Comparison of ENCODE assay signal across 1 cellular context in the genomic region with DNA sequence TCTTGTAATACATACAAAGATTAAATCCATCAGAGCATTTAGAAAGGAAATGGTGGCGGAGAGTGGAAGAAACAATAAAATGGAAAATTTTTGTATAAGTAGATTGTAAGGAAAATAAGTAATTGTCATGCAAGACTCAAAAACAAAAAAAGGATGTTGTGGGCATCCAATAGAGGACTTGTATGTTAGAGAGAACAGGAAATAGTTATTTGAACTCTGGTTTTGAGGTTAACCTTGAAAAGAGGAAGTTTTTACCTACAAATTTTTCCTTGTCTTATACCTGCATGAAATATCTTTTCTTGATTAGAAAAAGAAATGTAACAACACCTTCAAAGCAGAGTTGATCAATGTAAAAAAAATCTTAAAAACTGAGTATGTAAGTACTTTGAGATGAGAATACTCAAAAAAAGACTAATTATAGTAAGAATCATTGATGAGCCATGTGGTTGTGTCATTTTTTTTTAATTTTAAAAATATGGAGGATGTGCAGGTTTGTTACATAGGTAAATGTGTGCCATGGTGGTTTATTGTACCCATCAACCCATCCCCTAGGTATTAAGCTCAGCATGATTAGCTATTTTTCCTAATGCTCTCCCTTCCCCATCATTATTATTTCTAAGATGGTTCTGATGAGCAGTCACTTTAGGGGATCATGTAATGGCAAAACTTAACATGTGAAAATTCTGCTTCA.
TF ChIP-seq lines count a peak whose summit lies in the region.

No MANE protein-coding gene starts in this region.

TF ChIP-seq in GM12878, 131 proteins besides CTCF, POLR2A, EP300 and RAD21 (continued from another document):
- TF ChIP-seq, protein P1, sequence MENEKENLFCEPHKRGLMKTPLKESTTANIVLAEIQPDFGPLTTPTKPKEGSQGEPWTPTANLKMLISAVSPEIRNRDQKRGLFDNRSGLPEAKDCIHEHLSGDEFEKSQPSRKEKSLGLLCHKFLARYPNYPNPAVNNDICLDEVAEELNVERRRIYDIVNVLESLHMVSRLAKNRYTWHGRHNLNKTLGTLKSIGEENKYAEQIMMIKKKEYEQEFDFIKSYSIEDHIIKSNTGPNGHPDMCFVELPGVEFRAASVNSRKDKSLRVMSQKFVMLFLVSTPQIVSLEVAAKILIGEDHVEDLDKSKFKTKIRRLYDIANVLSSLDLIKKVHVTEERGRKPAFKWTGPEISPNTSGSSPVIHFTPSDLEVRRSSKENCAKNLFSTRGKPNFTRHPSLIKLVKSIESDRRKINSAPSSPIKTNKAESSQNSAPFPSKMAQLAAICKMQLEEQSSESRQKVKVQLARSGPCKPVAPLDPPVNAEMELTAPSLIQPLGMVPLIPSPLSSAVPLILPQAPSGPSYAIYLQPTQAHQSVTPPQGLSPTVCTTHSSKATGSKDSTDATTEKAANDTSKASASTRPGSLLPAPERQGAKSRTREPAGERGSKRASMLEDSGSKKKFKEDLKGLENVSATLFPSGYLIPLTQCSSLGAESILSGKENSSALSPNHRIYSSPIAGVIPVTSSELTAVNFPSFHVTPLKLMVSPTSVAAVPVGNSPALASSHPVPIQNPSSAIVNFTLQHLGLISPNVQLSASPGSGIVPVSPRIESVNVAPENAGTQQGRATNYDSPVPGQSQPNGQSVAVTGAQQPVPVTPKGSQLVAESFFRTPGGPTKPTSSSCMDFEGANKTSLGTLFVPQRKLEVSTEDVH (IDR thresholded peaks at IDR 0.05; ENCODE audit: low read depth, partially characterized antibody): no peak
- TF ChIP-seq, protein P2, sequence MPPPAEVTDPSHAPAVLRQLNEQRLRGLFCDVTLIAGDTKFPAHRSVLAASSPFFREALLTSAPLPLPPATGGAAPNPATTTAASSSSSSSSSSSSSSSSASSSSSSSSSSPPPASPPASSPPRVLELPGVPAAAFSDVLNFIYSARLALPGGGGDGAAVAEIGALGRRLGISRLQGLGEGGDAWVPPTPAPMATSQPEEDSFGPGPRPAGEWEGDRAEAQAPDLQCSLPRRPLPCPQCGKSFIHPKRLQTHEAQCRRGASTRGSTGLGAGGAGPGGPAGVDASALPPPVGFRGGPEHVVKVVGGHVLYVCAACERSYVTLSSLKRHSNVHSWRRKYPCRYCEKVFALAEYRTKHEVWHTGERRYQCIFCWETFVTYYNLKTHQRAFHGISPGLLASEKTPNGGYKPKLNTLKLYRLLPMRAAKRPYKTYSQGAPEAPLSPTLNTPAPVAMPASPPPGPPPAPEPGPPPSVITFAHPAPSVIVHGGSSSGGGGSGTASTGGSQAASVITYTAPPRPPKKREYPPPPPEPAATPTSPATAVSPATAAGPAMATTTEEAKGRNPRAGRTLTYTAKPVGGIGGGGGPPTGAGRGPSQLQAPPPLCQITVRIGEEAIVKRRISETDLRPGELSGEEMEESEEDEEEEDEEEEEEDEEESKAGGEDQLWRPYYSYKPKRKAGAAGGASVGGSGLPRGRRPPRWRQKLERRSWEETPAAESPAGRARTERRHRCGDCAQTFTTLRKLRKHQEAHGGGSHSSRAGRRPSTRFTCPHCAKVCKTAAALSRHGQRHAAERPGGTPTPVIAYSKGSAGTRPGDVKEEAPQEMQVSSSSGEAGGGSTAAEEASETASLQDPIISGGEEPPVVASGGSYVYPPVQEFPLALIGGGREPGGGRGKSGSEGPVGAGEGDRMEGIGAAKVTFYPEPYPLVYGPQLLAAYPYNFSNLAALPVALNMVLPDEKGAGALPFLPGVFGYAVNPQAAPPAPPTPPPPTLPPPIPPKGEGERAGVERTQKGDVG (CRISPR knock-in tag; IDR thresholded peaks at IDR 0.05): no peak
- TF ChIP-seq, protein P3, sequence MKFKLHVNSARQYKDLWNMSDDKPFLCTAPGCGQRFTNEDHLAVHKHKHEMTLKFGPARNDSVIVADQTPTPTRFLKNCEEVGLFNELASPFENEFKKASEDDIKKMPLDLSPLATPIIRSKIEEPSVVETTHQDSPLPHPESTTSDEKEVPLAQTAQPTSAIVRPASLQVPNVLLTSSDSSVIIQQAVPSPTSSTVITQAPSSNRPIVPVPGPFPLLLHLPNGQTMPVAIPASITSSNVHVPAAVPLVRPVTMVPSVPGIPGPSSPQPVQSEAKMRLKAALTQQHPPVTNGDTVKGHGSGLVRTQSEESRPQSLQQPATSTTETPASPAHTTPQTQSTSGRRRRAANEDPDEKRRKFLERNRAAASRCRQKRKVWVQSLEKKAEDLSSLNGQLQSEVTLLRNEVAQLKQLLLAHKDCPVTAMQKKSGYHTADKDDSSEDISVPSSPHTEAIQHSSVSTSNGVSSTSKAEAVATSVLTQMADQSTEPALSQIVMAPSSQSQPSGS (IDR thresholded peaks at IDR 0.05; ENCODE audit: low read length): no peak
- TF ChIP-seq YY1 (IDR thresholded peaks at IDR 0.05; ENCODE audit: low read depth, low read length): no peak
- no peak for TF ChIP-seq GABPA (IDR thresholded peaks at IDR 0.05; ENCODE audit: low read depth)
- no peak for TF ChIP-seq MEF2B (IDR thresholded peaks at IDR 0.05; ENCODE audit: partially characterized antibody, poor library complexity, severe bottlenecking)
- TF ChIP-seq NR2C1 (IDR thresholded peaks at IDR 0.05): peak; percentile 70
- TF ChIP-seq TCF12 (IDR thresholded peaks at IDR 0.05; ENCODE audit: low read depth, low read length): no peak
- TF ChIP-seq, protein P4, sequence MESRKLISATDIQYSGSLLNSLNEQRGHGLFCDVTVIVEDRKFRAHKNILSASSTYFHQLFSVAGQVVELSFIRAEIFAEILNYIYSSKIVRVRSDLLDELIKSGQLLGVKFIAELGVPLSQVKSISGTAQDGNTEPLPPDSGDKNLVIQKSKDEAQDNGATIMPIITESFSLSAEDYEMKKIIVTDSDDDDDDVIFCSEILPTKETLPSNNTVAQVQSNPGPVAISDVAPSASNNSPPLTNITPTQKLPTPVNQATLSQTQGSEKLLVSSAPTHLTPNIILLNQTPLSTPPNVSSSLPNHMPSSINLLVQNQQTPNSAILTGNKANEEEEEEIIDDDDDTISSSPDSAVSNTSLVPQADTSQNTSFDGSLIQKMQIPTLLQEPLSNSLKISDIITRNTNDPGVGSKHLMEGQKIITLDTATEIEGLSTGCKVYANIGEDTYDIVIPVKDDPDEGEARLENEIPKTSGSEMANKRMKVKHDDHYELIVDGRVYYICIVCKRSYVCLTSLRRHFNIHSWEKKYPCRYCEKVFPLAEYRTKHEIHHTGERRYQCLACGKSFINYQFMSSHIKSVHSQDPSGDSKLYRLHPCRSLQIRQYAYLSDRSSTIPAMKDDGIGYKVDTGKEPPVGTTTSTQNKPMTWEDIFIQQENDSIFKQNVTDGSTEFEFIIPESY (IDR thresholded peaks at IDR 0.05): no peak
- TF ChIP-seq ZZZ3 (IDR thresholded peaks at IDR 0.05; ENCODE audit: control insufficient read depth, insufficient read length, low read depth): no peak
- TF ChIP-seq IKZF1 (conservative IDR thresholded peaks at IDR 0.05): no peak
- TF ChIP-seq, protein P5, sequence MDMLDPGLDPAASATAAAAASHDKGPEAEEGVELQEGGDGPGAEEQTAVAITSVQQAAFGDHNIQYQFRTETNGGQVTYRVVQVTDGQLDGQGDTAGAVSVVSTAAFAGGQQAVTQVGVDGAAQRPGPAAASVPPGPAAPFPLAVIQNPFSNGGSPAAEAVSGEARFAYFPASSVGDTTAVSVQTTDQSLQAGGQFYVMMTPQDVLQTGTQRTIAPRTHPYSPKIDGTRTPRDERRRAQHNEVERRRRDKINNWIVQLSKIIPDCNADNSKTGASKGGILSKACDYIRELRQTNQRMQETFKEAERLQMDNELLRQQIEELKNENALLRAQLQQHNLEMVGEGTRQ (IDR thresholded peaks at IDR 0.05; ENCODE audit: borderline replicate concordance, low read depth, low read length): no peak
- TF ChIP-seq PAX5 (IDR thresholded peaks at IDR 0.05; ENCODE audit: borderline replicate concordance, low read depth, low read length): no peak
- no peak for TF ChIP-seq FOXM1 (IDR thresholded peaks at IDR 0.05; ENCODE audit: low read depth, low read length)
- no peak for TF ChIP-seq CBFB (IDR thresholded peaks at IDR 0.05; ENCODE audit: low read depth)
- TF ChIP-seq, protein P6, sequence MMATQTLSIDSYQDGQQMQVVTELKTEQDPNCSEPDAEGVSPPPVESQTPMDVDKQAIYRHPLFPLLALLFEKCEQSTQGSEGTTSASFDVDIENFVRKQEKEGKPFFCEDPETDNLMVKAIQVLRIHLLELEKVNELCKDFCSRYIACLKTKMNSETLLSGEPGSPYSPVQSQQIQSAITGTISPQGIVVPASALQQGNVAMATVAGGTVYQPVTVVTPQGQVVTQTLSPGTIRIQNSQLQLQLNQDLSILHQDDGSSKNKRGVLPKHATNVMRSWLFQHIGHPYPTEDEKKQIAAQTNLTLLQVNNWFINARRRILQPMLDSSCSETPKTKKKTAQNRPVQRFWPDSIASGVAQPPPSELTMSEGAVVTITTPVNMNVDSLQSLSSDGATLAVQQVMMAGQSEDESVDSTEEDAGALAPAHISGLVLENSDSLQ (IDR thresholded peaks at IDR 0.05): no peak
- no peak for TF ChIP-seq NBN (IDR thresholded peaks at IDR 0.05)
- no peak for TF ChIP-seq SRF (IDR thresholded peaks at IDR 0.05; ENCODE audit: low read depth in 2 of 2, low read length in 2 of 2)
- TF ChIP-seq CREM (IDR thresholded peaks at IDR 0.05; ENCODE audit: low read depth): no peak
